In genomic region chr21:46459024-46459355, GRCh38 we compare ENCODE assay signal across 8 cellular contexts. TPM values are rescaled to one million over a fixed set of nuclear protein-coding genes. Genes with fewer than 3 reads are reported as not detected.
DNase-seq lines count a peak whose midpoint lies in the region; ATAC-seq and TF ChIP-seq lines count a peak whose summit lies in the region.

No MANE protein-coding gene starts in this region.

- H3K4me1 ChIP-seq in SJSA1 (replicated peaks) (peaks cover 51% of the 10 kb centered on the region), rectal smooth muscle tissue (ENCODE audit: control insufficient read depth, insufficient read depth, low read length) (peaks cover 25% of the 10 kb centered on the region)

- no peaks in the 10 kb centered on the region for H3K27me3 ChIP-seq in SJSA1 (replicated peaks)
- H3K27me3 ChIP-seq in rectal smooth muscle tissue (ENCODE audit: control insufficient read depth, insufficient read depth, low read length), result no peaks in the 10 kb centered on the region

- TF ChIP-seq CTCF in GM12864 (IDR thresholded peaks at IDR 0.05; ENCODE audit: low read depth, low read length, missing control alignments), result no peak
- no peak for TF ChIP-seq CTCF in fibroblast of mammary gland (conservative IDR thresholded peaks at IDR 0.05; ENCODE audit: control insufficient read depth, insufficient read depth, low read depth, low read length)

- DNase-seq in GM12864 (ENCODE audit: low read depth) (no peak), SJSA1 (ENCODE audit: low read depth in 1 of 2, low spot score in 2 of 2) (no peak), fibroblast of mammary gland (ENCODE audit: low read depth) (no peak), NCI-H1417 (lab: John Stamatoyannopoulos, UW) (no peak), DMS53 (lab: John Stamatoyannopoulos, UW) (no peak)

- H3K27ac ChIP-seq in SJSA1 (peak overlapping the region; percentile 61; the same call in 1 of the 2 replicates), rectal smooth muscle tissue (ENCODE audit: low read depth, low read length) (peak overlapping the region; percentile 80)

- no peak for ATAC-seq in HG03378 (IDR thresholded peaks at IDR 0.05; ENCODE audit: unreplicated experiment)
- ATAC-seq in GM18517 (IDR thresholded peaks at IDR 0.05; ENCODE audit: unreplicated experiment), result no peak

- no peaks in the 10 kb centered on the region for H3K9me3 ChIP-seq in SJSA1 (replicated peaks)

- H3K36me3 ChIP-seq in SJSA1 (peaks cover 29% of the 10 kb centered on the region), rectal smooth muscle tissue (ENCODE audit: control insufficient read depth, insufficient read depth, low read length) (peaks cover 2% of the 10 kb centered on the region)

- H3K9ac ChIP-seq in rectal smooth muscle tissue (ENCODE audit: low read length), result peak overlapping the region; percentile 82

- peak overlapping the region; percentile 82 for H3K4me3 ChIP-seq in GM12864 (ENCODE audit: low read depth, low read length)
- H3K4me3 ChIP-seq in SJSA1, result peak overlapping the region; percentile 99
- peak overlapping the region; percentile 74 for H3K4me3 ChIP-seq in fibroblast of mammary gland (ENCODE audit: control insufficient read depth, low read depth, low read length)
- peak overlapping the region; percentile 84 for H3K4me3 ChIP-seq in rectal smooth muscle tissue (ENCODE audit: low read length)

RNA-seq across cellular contexts. Expression of gene DIP2A, which starts 0.3 kb away (rescaled TPM):
- total RNA-seq in SJSA1 (2014; rRNA removed; shearing (Covaris generic)), result 10.8 and 19.2 TPM in 2 replicates
